In genomic region chr21:41250519-41250918, GRCh38 we compare ENCODE assay signal across 18 cellular contexts.
DNase-seq lines count a peak whose midpoint lies in the region; ATAC-seq and TF ChIP-seq lines count a peak whose summit lies in the region.
"Had no signal": no experiment of that assay in that cellular context is flagged by ENCODE, and none has a peak within 500 bp of the region (broad histone marks: within the 10 kb centered on the region; RNA-seq: fewer than 3 reads in every experiment).

No MANE protein-coding gene starts in this region.

- H3K36me3 ChIP-seq in body of pancreas (replicated peaks in 1 of 2; ENCODE audit: insufficient read depth in 1 of 2, low read depth in 2 of 2): peaks cover 0 to 2% of the 10 kb centered on the region in 2 donors
- H3K36me3 ChIP-seq in skeletal muscle tissue (ENCODE audit: control insufficient read depth in 3 of 3, insufficient read depth in 3 of 3, low read length in 3 of 3): peaks cover 13 to 42% (median 28%) of the 10 kb centered on the region in 3 donors
- peaks cover 0 to 4% of the 10 kb centered on the region in 2 donors for H3K36me3 ChIP-seq in aorta (ENCODE audit: control insufficient read depth in 1 of 2, insufficient read depth in 2 of 2, low read length in 1 of 2)
- H3K36me3 ChIP-seq: BLaER1, neutrophil had no signal

- TF ChIP-seq CTCF in body of pancreas (IDR thresholded peaks at IDR 0.05) (no peak), fibroblast of the aortic adventitia (IDR thresholded peaks at IDR 0.05; ENCODE audit: insufficient read depth, low read length) (no peak)

- TF ChIP-seq POLR2A in body of pancreas (IDR thresholded peaks at IDR 0.05): no peak

- ATAC-seq in body of pancreas (peak; percentile 33), GM19397 (IDR thresholded peaks at IDR 0.05; ENCODE audit: unreplicated experiment) (no peak), aorta (ENCODE audit: low FRiP score) (no peak), GM18909 (IDR thresholded peaks at IDR 0.05; ENCODE audit: poor library complexity, unreplicated experiment) (no peak)

- no peaks in the 10 kb centered on the region for H3K9me3 ChIP-seq in body of pancreas
- peaks cover 0 to 2% (median 2%) of the 10 kb centered on the region in 3 donors for H3K9me3 ChIP-seq in skeletal muscle tissue (ENCODE audit: control insufficient read depth in 3 of 3, low read length in 3 of 3)
- H3K9me3 ChIP-seq in aorta (ENCODE audit: control insufficient read depth, low read length): no peaks in the 10 kb centered on the region
- H3K9me3 ChIP-seq: neutrophil had no signal

- DNase-seq in NCI-H2029 (lab: John Stamatoyannopoulos, UW) (peak; percentile 63), body of pancreas (peak; percentile 39 to 78 (median 66)), fibroblast of the aortic adventitia (ENCODE audit: low read depth) (peak; percentile 38), aorta (no peak), inferior parietal cortex (ENCODE audit: extremely low spot score) (no peak)
- DNase-seq: activated CD4-positive, CD25-positive, alpha-beta regulatory T cell treated with anti-CD3 and anti-CD28 coated beads, Interleukin-2, amount 50 U/mL, for 72 hours; activated CD8-positive, alpha-beta memory T cell treated with anti-CD3 and anti-CD28 coated beads, Interleukin-2, amount 50 U/mL, for 48 hours; DMS79 treated with DMSO at 0.1 percent for 48 hours; erythroblast; H9; NCI-H1105; NCI-H510A; PC-9 had no signal

- H3K4me1 ChIP-seq in body of pancreas (peaks cover 45% of the 10 kb centered on the region), skeletal muscle tissue (ENCODE audit: control insufficient read depth in 3 of 3, insufficient read depth in 3 of 3, low read length in 3 of 3) (peaks cover 0 to 5% (median 3%) of the 10 kb centered on the region in 3 donors), aorta (ENCODE audit: control insufficient read depth in 1 of 2, insufficient read depth in 2 of 2, low read length in 2 of 2) (peaks cover 4 to 8% of the 10 kb centered on the region in 2 donors)
- H3K4me1 ChIP-seq: BLaER1 had no signal

- no peaks in the 10 kb centered on the region for H3K27me3 ChIP-seq in body of pancreas
- H3K27me3 ChIP-seq in skeletal muscle tissue (ENCODE audit: control insufficient read depth in 3 of 3, insufficient read depth in 3 of 3, low read length in 3 of 3): no peaks in the 10 kb centered on the region
- H3K27me3 ChIP-seq in aorta (ENCODE audit: control insufficient read depth in 1 of 2, insufficient read depth in 2 of 2, low read length in 1 of 2): no peaks in the 10 kb centered on the region
- H3K27me3 ChIP-seq: BLaER1, neutrophil had no signal

- H3K27ac ChIP-seq in body of pancreas (peak overlapping the region; percentile 39 to 80 (median 55)), skeletal muscle tissue (ENCODE audit: low read depth, low read length) (peak overlapping the region; percentile 73), aorta (ENCODE audit: low read depth in 1 of 2, low read length in 2 of 2) (peak overlapping the region in 1 of 2 donors; percentile 73)
- H3K27ac ChIP-seq: BLaER1, neutrophil, PC-9 had no signal

- H3K4me3 ChIP-seq in body of pancreas (no peak overlapping the region), fibroblast of the aortic adventitia (ENCODE audit: low read depth, low read length) (no peak overlapping the region), skeletal muscle tissue (ENCODE audit: low read length in 3 of 3) (no peak overlapping the region), aorta (ENCODE audit: low read length in 2 of 2) (no peak overlapping the region)
- H3K4me3 ChIP-seq: BLaER1, PC-9 had no signal

- intact Hi-C loops in body of pancreas (cut with DNase I): no loop called here
- intact Hi-C loops in aorta (cut with DNase I): loop anchor here in 1 of 2 donors (10.0 kb wide), 1 partner anchor 126 kb away; no protein-coding TSS in a partner anchor

- no peak overlapping the region for H3K9ac ChIP-seq in skeletal muscle tissue (ENCODE audit: low read depth in 1 of 3, low read length in 3 of 3)
- H3K9ac ChIP-seq: BLaER1 had no signal

- WGBS in body of pancreas, 2 donors: 46 to 51% methylated on average over 7 to 8 of the region's 8 CpGs
- 10 to 15% methylated on average over 8 of the region's 8 CpGs for WGBS in aorta, 2 donors

Comparison
In these comparisons a context has a peak if more than half of its experiments do, and no peak if none do; other contexts are left out.
1. DNase-seq: peak in NCI-H2029 (single experiment), body of pancreas (4 of 4) and fibroblast of the aortic adventitia (single experiment); none in aorta (0 of 2) and inferior parietal cortex (single experiment).